ENCODE assay signal across 8 cellular contexts in genomic region chr4:56976283-56976877, GRCh38. TPM values are rescaled to one million over a fixed set of nuclear protein-coding genes. Genes with fewer than 3 reads are reported as not detected.
A peak's percentile ranks its signal among the peaks of the same experiment; 100 is the strongest.
DNase-seq lines count a peak whose midpoint lies in the region; ATAC-seq lines count a peak whose summit lies in the region.

No MANE protein-coding gene starts in this region.

- H3K9me3 ChIP-seq in endocrine pancreas (ENCODE audit: control insufficient read depth, low read length) = no peaks in the 10 kb centered on the region

- H3K4me1 Mint-ChIP-seq in naive thymus-derived CD8-positive, alpha-beta T cell = peaks cover 12 to 72% (median 56%) of the 10 kb centered on the region in 4 donors

- DNase-seq in NCI-H1417 (lab: John Stamatoyannopoulos, UW) = peak in 2 of 3 experiments; percentile 33 to 51
- DNase-seq in NCI-H1417 treated with DMSO at 0.1 percent for 48 hours (lab: John Stamatoyannopoulos, UW) = no peak
- peak; percentile 25 for DNase-seq in RKO (ENCODE audit: low spot score)
- no peak for DNase-seq in naive thymus-derived CD8-positive, alpha-beta T cell
- no peak for DNase-seq in NCI-H2196 (lab: John Stamatoyannopoulos, UW; ENCODE audit: unreplicated experiment)
- no peak for DNase-seq in NCI-H2107 (lab: John Stamatoyannopoulos, UW)

- no peaks in the 10 kb centered on the region for H3K27me3 Mint-ChIP-seq in naive thymus-derived CD8-positive, alpha-beta T cell

- peak overlapping the region; percentile 62 for H3K9ac ChIP-seq in endocrine pancreas (ENCODE audit: control insufficient read depth, insufficient read depth, low read length)

- H3K4me1 ChIP-seq in endocrine pancreas (ENCODE audit: control insufficient read depth, insufficient read depth, low read length) = peaks cover 1% of the 10 kb centered on the region

- no peak for ATAC-seq in naive thymus-derived CD8-positive, alpha-beta T cell
- no peak for ATAC-seq in HG02571 (IDR thresholded peaks at IDR 0.05; ENCODE audit: unreplicated experiment)

- H3K9me3 Mint-ChIP-seq in naive thymus-derived CD8-positive, alpha-beta T cell = peaks cover 0 to 20% (median 3%) of the 10 kb centered on the region in 9 donors

- POLR2A ChIA-PET in naive thymus-derived CD8-positive, alpha-beta T cell (lab: Charles Lee) = interaction anchor here (1.3 to 5.2 kb wide), 6 partner anchors 15 to 540 kb away, joined by 5 to 154 read pairs (median 12); partner anchors contain the start of genes PAICS, PPAT and REST

- H3K4me3 ChIP-seq in endocrine pancreas (ENCODE audit: control insufficient read depth, insufficient read depth, low read length) = peak overlapping the region; percentile 88

- peak overlapping the region; percentile 98 to 100 (median 99) for H3K4me3 Mint-ChIP-seq in naive thymus-derived CD8-positive, alpha-beta T cell

- peak overlapping the region; percentile 37 to 91 (median 73) for H3K27ac Mint-ChIP-seq in naive thymus-derived CD8-positive, alpha-beta T cell

- no peaks in the 10 kb centered on the region for H3K27me3 ChIP-seq in endocrine pancreas (ENCODE audit: control insufficient read depth, insufficient read depth, low read length)

- H3K36me3 ChIP-seq in endocrine pancreas (ENCODE audit: control insufficient read depth, insufficient read depth, low read length) = peaks cover 13% of the 10 kb centered on the region

- H3K36me3 Mint-ChIP-seq in naive thymus-derived CD8-positive, alpha-beta T cell = peaks cover 20 to 40% (median 32%) of the 10 kb centered on the region in 3 donors

RNA-seq across cellular contexts. Expression of gene NOA1, which starts 1.0 kb away (rescaled TPM):
- total RNA-seq in naive thymus-derived CD8-positive, alpha-beta T cell = 10 to 100 TPM; 21.5 to 23.8 TPM
- 10 to 100 TPM; 17.8 to 24.6 (median 20.6) TPM for polyA plus RNA-seq in naive thymus-derived CD8-positive, alpha-beta T cell

RNA-seq across cellular contexts. Expression of gene POLR2B, which starts 2.3 kb away (rescaled TPM):
- 100 to 1,000 TPM; 120 to 138 TPM for total RNA-seq in naive thymus-derived CD8-positive, alpha-beta T cell
- polyA plus RNA-seq in naive thymus-derived CD8-positive, alpha-beta T cell = 10 to 100 TPM; 45.5 to 64.5 (median 45.7) TPM

Comparison
In these comparisons a context has a peak if more than half of its experiments do, and no peak if none do; other contexts are left out.
1. DNase-seq: peak in NCI-H1417 (2 of 3) and RKO (single experiment); none in NCI-H1417 treated with DMSO at 0.1 percent for 48 hours (single experiment), naive thymus-derived CD8-positive, alpha-beta T cell (0 of 10), NCI-H2196 (single experiment) and NCI-H2107 (single experiment).